29 cellular contexts compared by ENCODE assay signal in the genomic region with DNA sequence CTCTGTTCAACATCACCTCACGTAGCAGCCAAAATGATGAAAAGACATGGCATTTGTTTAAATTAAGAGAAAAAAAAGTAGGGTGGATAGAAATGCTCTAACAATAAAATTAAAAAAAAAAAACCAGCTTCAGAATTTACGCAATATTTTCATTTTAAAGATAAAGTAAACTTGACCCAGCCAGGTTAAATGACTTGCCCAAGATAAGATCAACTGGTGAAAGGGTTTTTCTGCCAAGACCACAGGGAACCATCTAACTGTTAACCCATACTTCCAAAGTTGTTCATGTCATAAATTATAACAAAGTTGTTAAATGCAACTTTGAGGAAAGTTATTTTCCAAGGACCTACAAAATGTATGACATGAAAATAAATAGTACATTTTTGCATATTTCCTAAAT.
"Had no signal": no experiment of that assay in that cellular context is flagged by ENCODE, and none has a peak within 500 bp of the region (broad histone marks: within the 10 kb centered on the region; RNA-seq: fewer than 3 reads in every experiment).

No MANE protein-coding gene starts in this region.

- H3K9me3 Mint-ChIP-seq: activated naive CD8-positive, alpha-beta T cell treated with anti-CD3 and anti-CD28 coated beads for 36 hours; activated naive CD8-positive, alpha-beta T cell treated with anti-CD3 and anti-CD28 coated beads, Interleukin-2, amount 50 U/mL, for 24 hours; activated T-helper 1 cell treated with anti-CD3 and anti-CD28 coated beads, Interleukin-12 subunit alpha, Interleukin-12 subunit beta, Interleukin-2, Interleukin-4 antibody, amounts not matched to agents 30 ng/mL and 10 ng/mL and 1 ng/mL, durations not matched to agents 14 hours and 24 hours and 36 hours; activated T-helper 2 cell treated with anti-CD3 and anti-CD28 coated beads, Interferon-gamma antibody, Interleukin-2, Interleukin-4, amounts not matched to agents 10 μg/mL and 5 μg/mL and 100 μg/mL, durations not matched to agents 14 hours and 24 hours and 36 hours had no signal

- H3K36me3 Mint-ChIP-seq: activated CD4-positive, alpha-beta memory T cell treated with anti-CD3 and anti-CD28 coated beads for 36 hours; activated CD8-positive, alpha-beta memory T cell treated with anti-CD3 and anti-CD28 coated beads, Interleukin-2, amount 10 ng/mL, durations not matched to agents 7 days and 5 days; activated naive CD4-positive, alpha-beta T cell treated with anti-CD3 and anti-CD28 coated beads, Interleukin-2, amount 50 U/mL, for 24 hours; activated naive CD8-positive, alpha-beta T cell treated with anti-CD3 and anti-CD28 coated beads for 36 hours had no signal

- H3K4me3 ChIP-seq: adrenal gland, body of pancreas, esophagus squamous epithelium, heart left ventricle had no signal

- H3K36me3 ChIP-seq: adrenal gland, esophagus squamous epithelium, heart left ventricle had no signal

- DNase-seq: activated CD4-positive, alpha-beta memory T cell treated with anti-CD3 and anti-CD28 coated beads for 36 hours; activated CD4-positive, alpha-beta T cell treated with anti-CD3 and anti-CD28 coated beads for 36 hours; activated CD4-positive, alpha-beta T cell treated with anti-CD3 and anti-CD28 coated beads, Interleukin-2, amount 10 ng/mL, durations not matched to agents 24 days and 14 days; activated CD4-positive, CD25-positive, alpha-beta regulatory T cell; activated CD4-positive, CD25-positive, alpha-beta regulatory T cell treated with anti-CD3 and anti-CD28 coated beads, Interleukin-2, amount 50 U/mL, for 72 hours; activated CD8-positive, alpha-beta memory T cell treated with anti-CD3 and anti-CD28 coated beads, Interleukin-2, amount 10 ng/mL, durations not matched to agents 7 days and 5 days; activated CD8-positive, alpha-beta memory T cell treated with anti-CD3 and anti-CD28 coated beads, Interleukin-2, amount 50 U/mL, for 4 hours; activated CD8-positive, alpha-beta T cell treated with anti-CD3 and anti-CD28 coated beads, Interleukin-2, amount 10 ng/mL, durations not matched to agents 7 days and 5 days; activated effector memory CD4-positive, alpha-beta T cell treated with anti-CD3 and anti-CD28 coated beads, Interleukin-2, amount 50 U/mL, for 16 hours; activated naive CD4-positive, alpha-beta T cell treated with anti-CD3 and anti-CD28 coated beads for 36 hours; activated naive CD8-positive, alpha-beta T cell treated with anti-CD3 and anti-CD28 coated beads for 36 hours; activated naive CD8-positive, alpha-beta T cell treated with anti-CD3 and anti-CD28 coated beads, Interleukin-2, amount 50 U/mL, for 24 hours; activated T-cell treated with anti-CD3 and anti-CD28 coated beads, Interleukin-2, amount 50 U/mL, for 1 hour; activated T-cell treated with anti-CD3 and anti-CD28 coated beads, Interleukin-2, amount 50 U/mL, for 48 hours; adrenal gland; amygdala; aorta; body of pancreas; cortex of kidney; dermis blood vessel endothelial cell; effector CD4-positive, alpha-beta T cell; effector memory CD8-positive, alpha-beta T cell; esophagus squamous epithelium; heart left ventricle; T-helper 2 cell had no signal

- H3K4me3 Mint-ChIP-seq: activated CD4-positive, alpha-beta memory T cell treated with anti-CD3 and anti-CD28 coated beads for 36 hours; activated CD4-positive, alpha-beta T cell treated with anti-CD3 and anti-CD28 coated beads for 36 hours; activated CD4-positive, alpha-beta T cell treated with anti-CD3 and anti-CD28 coated beads, Interleukin-2, amount 10 ng/mL, durations not matched to agents 24 days and 14 days; activated CD8-positive, alpha-beta memory T cell treated with anti-CD3 and anti-CD28 coated beads, Interleukin-2, amount 10 ng/mL, durations not matched to agents 7 days and 5 days; activated CD8-positive, alpha-beta T cell treated with anti-CD3 and anti-CD28 coated beads, Interleukin-2, amount 10 ng/mL, durations not matched to agents 7 days and 5 days; activated naive CD4-positive, alpha-beta T cell treated with anti-CD3 and anti-CD28 coated beads for 36 hours; activated naive CD4-positive, alpha-beta T cell treated with anti-CD3 and anti-CD28 coated beads, Interleukin-2, amount 50 U/mL, for 24 hours; activated naive CD8-positive, alpha-beta T cell treated with anti-CD3 and anti-CD28 coated beads for 36 hours; activated naive CD8-positive, alpha-beta T cell treated with anti-CD3 and anti-CD28 coated beads, Interleukin-2, amount 50 U/mL, for 24 hours; activated T-helper 1 cell treated with anti-CD3 and anti-CD28 coated beads, Interleukin-12 subunit alpha, Interleukin-12 subunit beta, Interleukin-2, Interleukin-4 antibody, amounts not matched to agents 30 ng/mL and 10 ng/mL and 1 ng/mL, durations not matched to agents 14 hours and 24 hours and 36 hours; effector memory CD8-positive, alpha-beta T cell had no signal

- H3K4me1 ChIP-seq: adrenal gland, body of pancreas, esophagus squamous epithelium, heart left ventricle had no signal

- H3K27ac ChIP-seq: adrenal gland, body of pancreas, epithelial cell of prostate, esophagus squamous epithelium, heart left ventricle had no signal

- H3K9me3 ChIP-seq: adrenal gland, body of pancreas, esophagus squamous epithelium, heart left ventricle had no signal

- H3K27ac Mint-ChIP-seq: activated CD4-positive, alpha-beta memory T cell treated with anti-CD3 and anti-CD28 coated beads for 36 hours; activated CD4-positive, alpha-beta T cell treated with anti-CD3 and anti-CD28 coated beads for 36 hours; activated CD4-positive, alpha-beta T cell treated with anti-CD3 and anti-CD28 coated beads, Interleukin-2, amount 10 ng/mL, durations not matched to agents 24 days and 14 days; activated CD8-positive, alpha-beta memory T cell treated with anti-CD3 and anti-CD28 coated beads, Interleukin-2, amount 10 ng/mL, durations not matched to agents 7 days and 5 days; activated CD8-positive, alpha-beta T cell treated with anti-CD3 and anti-CD28 coated beads, Interleukin-2, amount 10 ng/mL, durations not matched to agents 7 days and 5 days; activated naive CD4-positive, alpha-beta T cell treated with anti-CD3 and anti-CD28 coated beads for 36 hours; activated naive CD4-positive, alpha-beta T cell treated with anti-CD3 and anti-CD28 coated beads, Interleukin-2, amount 50 U/mL, for 24 hours; activated naive CD8-positive, alpha-beta T cell treated with anti-CD3 and anti-CD28 coated beads for 36 hours; activated naive CD8-positive, alpha-beta T cell treated with anti-CD3 and anti-CD28 coated beads, Interleukin-2, amount 50 U/mL, for 24 hours; activated T-helper 1 cell treated with anti-CD3 and anti-CD28 coated beads, Interleukin-12 subunit alpha, Interleukin-12 subunit beta, Interleukin-2, Interleukin-4 antibody, amounts not matched to agents 30 ng/mL and 10 ng/mL and 1 ng/mL, durations not matched to agents 14 hours and 24 hours and 36 hours; activated T-helper 2 cell treated with anti-CD3 and anti-CD28 coated beads, Interferon-gamma antibody, Interleukin-2, Interleukin-4, amounts not matched to agents 10 μg/mL and 5 μg/mL and 100 μg/mL, durations not matched to agents 14 hours and 24 hours and 36 hours; effector memory CD8-positive, alpha-beta T cell had no signal

- H3K4me1 Mint-ChIP-seq: activated CD4-positive, alpha-beta T cell treated with anti-CD3 and anti-CD28 coated beads for 36 hours; activated CD4-positive, alpha-beta T cell treated with anti-CD3 and anti-CD28 coated beads, Interleukin-2, amount 10 ng/mL, durations not matched to agents 24 days and 14 days; activated CD8-positive, alpha-beta memory T cell treated with anti-CD3 and anti-CD28 coated beads, Interleukin-2, amount 10 ng/mL, durations not matched to agents 7 days and 5 days; activated naive CD4-positive, alpha-beta T cell treated with anti-CD3 and anti-CD28 coated beads, Interleukin-2, amount 50 U/mL, for 24 hours; activated naive CD8-positive, alpha-beta T cell treated with anti-CD3 and anti-CD28 coated beads for 36 hours; activated naive CD8-positive, alpha-beta T cell treated with anti-CD3 and anti-CD28 coated beads, Interleukin-2, amount 50 U/mL, for 24 hours had no signal

- H3K27me3 Mint-ChIP-seq: activated CD4-positive, alpha-beta memory T cell treated with anti-CD3 and anti-CD28 coated beads for 36 hours; activated CD4-positive, alpha-beta T cell treated with anti-CD3 and anti-CD28 coated beads, Interleukin-2, amount 10 ng/mL, durations not matched to agents 24 days and 14 days; activated CD8-positive, alpha-beta memory T cell treated with anti-CD3 and anti-CD28 coated beads, Interleukin-2, amount 10 ng/mL, durations not matched to agents 7 days and 5 days; activated naive CD4-positive, alpha-beta T cell treated with anti-CD3 and anti-CD28 coated beads, Interleukin-2, amount 50 U/mL, for 24 hours; activated naive CD8-positive, alpha-beta T cell treated with anti-CD3 and anti-CD28 coated beads for 36 hours; activated naive CD8-positive, alpha-beta T cell treated with anti-CD3 and anti-CD28 coated beads, Interleukin-2, amount 50 U/mL, for 24 hours; effector memory CD8-positive, alpha-beta T cell had no signal

- H3K27me3 ChIP-seq: adrenal gland, body of pancreas, esophagus squamous epithelium, heart left ventricle had no signal
